ENCODE assay signal across 15 cellular contexts in the genomic region with DNA sequence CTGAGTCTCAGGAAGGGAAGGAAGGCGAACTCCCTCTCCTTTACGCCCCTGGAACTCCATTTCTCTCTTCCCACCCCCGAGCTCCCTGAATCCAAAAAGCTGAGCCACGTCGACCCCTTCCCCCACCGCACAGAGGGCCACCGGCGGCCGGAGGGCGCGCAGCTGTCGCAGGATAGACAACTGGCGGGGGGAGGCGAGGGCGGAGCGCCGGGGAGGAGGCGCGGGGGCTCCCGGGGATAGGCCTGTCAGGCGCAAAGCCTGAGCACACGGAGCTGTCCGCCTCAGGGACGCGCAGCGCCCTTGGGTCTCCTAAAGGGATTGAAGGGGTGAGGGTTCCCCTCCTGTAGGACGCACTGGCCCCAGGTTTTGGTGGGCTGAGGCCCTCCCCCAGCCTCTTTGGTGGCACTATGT. TPM values are rescaled to one million over a fixed set of nuclear protein-coding genes. Genes with fewer than 3 reads are reported as not detected.
A peak's percentile ranks its signal among the peaks of the same experiment; 100 is the strongest.
DNase-seq lines count a peak whose midpoint lies in the region; ATAC-seq and TF ChIP-seq lines count a peak whose summit lies in the region.
"Had no signal": no experiment of that assay in that cellular context is flagged by ENCODE, and none has a peak within 500 bp of the region (broad histone marks: within the 10 kb centered on the region; RNA-seq: fewer than 3 reads in every experiment).

No MANE protein-coding gene starts in this region.

- POLR2A ChIA-PET in naive thymus-derived CD4-positive, alpha-beta T cell (lab: Charles Lee), result no interaction called here

- peaks cover 3% of the 10 kb centered on the region for H3K9me3 Mint-ChIP-seq in progenitor cell of endocrine pancreas (ENCODE audit: low read depth)
- peaks cover 0 to 6% (median 0%) of the 10 kb centered on the region in 11 donors for H3K9me3 Mint-ChIP-seq in naive thymus-derived CD4-positive, alpha-beta T cell

- intact Hi-C loops in naive thymus-derived CD4-positive, alpha-beta T cell (cut with micrococcal nuclease), result no loop called here

- CTCF ChIA-PET in naive thymus-derived CD4-positive, alpha-beta T cell (lab: Charles Lee), result no interaction called here

- no peak for ATAC-seq in naive thymus-derived CD4-positive, alpha-beta T cell
- ATAC-seq: activated CD8-positive, alpha-beta memory T cell treated with anti-CD3 and anti-CD28 coated beads, Interleukin-2, amount 10 ng/mL, durations not matched to agents 7 days and 5 days had no signal

- no peaks in the 10 kb centered on the region for H3K79me2 ChIP-seq in MM.1S (ENCODE audit: low read length)

- no peak overlapping the region for H3K9ac ChIP-seq in MM.1S (ENCODE audit: low read length)
- H3K9ac ChIP-seq: GM23248 had no signal

- H3K27me3 Mint-ChIP-seq in progenitor cell of endocrine pancreas, result peaks cover 56% of the 10 kb centered on the region
- H3K27me3 Mint-ChIP-seq in naive thymus-derived CD4-positive, alpha-beta T cell, result peaks cover 36 to 82% (median 43%) of the 10 kb centered on the region in 5 donors

- no peaks in the 10 kb centered on the region for H3F3A ChIP-seq in MM.1S (ENCODE audit: insufficient read depth, low read length)

- in situ Hi-C loops in GM13977 (cut with MboI; ENCODE audit: low pct_unique_long_range_greater_than_20kb, low sequenced_read_pairs, unreplicated experiment), result no loop called here

- H3K9me3 ChIP-seq in SJCRH30 (replicated peaks) (no peaks in the 10 kb centered on the region), right atrium auricular region (no peaks in the 10 kb centered on the region), MM.1S (replicated peaks; ENCODE audit: insufficient read depth, low read length) (no peaks in the 10 kb centered on the region)
- H3K9me3 ChIP-seq in naive thymus-derived CD4-positive, alpha-beta T cell (ENCODE audit: control insufficient read depth in 2 of 3, low read length in 3 of 3), result no peaks in the 10 kb centered on the region

- peak overlapping the region; percentile 56 for H3K4me3 ChIP-seq in SJCRH30
- peak overlapping the region in 1 of 2 donors; percentile 14 for H3K4me3 ChIP-seq in right atrium auricular region
- no peak overlapping the region for H3K4me3 ChIP-seq in MM.1S (ENCODE audit: low read length)
- H3K4me3 ChIP-seq in naive thymus-derived CD4-positive, alpha-beta T cell (ENCODE audit: low read length), result no peak overlapping the region
- H3K4me3 ChIP-seq: GM23248 had no signal

- H3K4me2 ChIP-seq in MM.1S (ENCODE audit: low read depth, low read length), result no peak overlapping the region

- H3K27ac Mint-ChIP-seq in progenitor cell of endocrine pancreas, result no peak overlapping the region
- H3K27ac Mint-ChIP-seq in naive thymus-derived CD4-positive, alpha-beta T cell, result no peak overlapping the region
- H3K27ac Mint-ChIP-seq: activated CD8-positive, alpha-beta memory T cell treated with anti-CD3 and anti-CD28 coated beads, Interleukin-2, amount 10 ng/mL, durations not matched to agents 7 days and 5 days; activated naive CD8-positive, alpha-beta T cell treated with anti-CD3 and anti-CD28 coated beads for 36 hours had no signal

- DNase-seq in HuH-7.5 (ENCODE audit: low spot score) (peak; percentile 15), SJCRH30 (peak; percentile 91 to 92), right atrium auricular region (ENCODE audit: low spot score) (no peak), progenitor cell of endocrine pancreas (ENCODE audit: low spot score, unreplicated experiment) (no peak), GM13977 (ENCODE audit: low spot score) (no peak), MM.1S (no peak)
- no peak for DNase-seq in naive thymus-derived CD4-positive, alpha-beta T cell
- DNase-seq: activated CD8-positive, alpha-beta memory T cell treated with anti-CD3 and anti-CD28 coated beads, Interleukin-2, amount 10 ng/mL, durations not matched to agents 7 days and 5 days; activated naive CD8-positive, alpha-beta T cell treated with anti-CD3 and anti-CD28 coated beads for 36 hours; CD8-positive, alpha-beta memory T cell; GM23248; KBM-7; NCI-H226 had no signal

- H3K4me1 ChIP-seq in SJCRH30 (peaks cover 19% of the 10 kb centered on the region), right atrium auricular region (peaks cover 0 to 40% of the 10 kb centered on the region in 2 donors), MM.1S (ENCODE audit: low read length) (0 out of 2 replicates have a peak, but pooled peaks cover 4% of the 10 kb centered on the region)
- peaks cover 8 to 16% of the 10 kb centered on the region in 2 donors for H3K4me1 ChIP-seq in naive thymus-derived CD4-positive, alpha-beta T cell (ENCODE audit: control insufficient read depth in 2 of 2, insufficient read depth in 2 of 2, low read length in 2 of 2)

- H3K4me3 Mint-ChIP-seq in progenitor cell of endocrine pancreas (ENCODE audit: low read depth), result peak overlapping the region; percentile 56
- H3K4me3 Mint-ChIP-seq in naive thymus-derived CD4-positive, alpha-beta T cell, result no peak overlapping the region
- H3K4me3 Mint-ChIP-seq: activated CD8-positive, alpha-beta memory T cell treated with anti-CD3 and anti-CD28 coated beads, Interleukin-2, amount 10 ng/mL, durations not matched to agents 7 days and 5 days; activated naive CD8-positive, alpha-beta T cell treated with anti-CD3 and anti-CD28 coated beads for 36 hours had no signal

- no peaks in the 10 kb centered on the region for H4K20me1 ChIP-seq in MM.1S (ENCODE audit: insufficient read depth, low read length)

- H3K36me3 ChIP-seq in SJCRH30, result no peaks in the 10 kb centered on the region
- no peaks in the 10 kb centered on the region for H3K36me3 ChIP-seq in right atrium auricular region
- no peaks in the 10 kb centered on the region for H3K36me3 ChIP-seq in MM.1S (replicated peaks; ENCODE audit: insufficient read depth, low read length)
- no peaks in the 10 kb centered on the region for H3K36me3 ChIP-seq in naive thymus-derived CD4-positive, alpha-beta T cell (ENCODE audit: control insufficient read depth in 2 of 3, insufficient read depth in 3 of 3, low read length in 3 of 3)

- no peaks in the 10 kb centered on the region for H3K27me3 ChIP-seq in SJCRH30
- H3K27me3 ChIP-seq in right atrium auricular region, result peaks cover 23 to 35% of the 10 kb centered on the region in 2 donors
- 0 out of 2 replicates have a peak, but pooled peaks cover 12% of the 10 kb centered on the region for H3K27me3 ChIP-seq in MM.1S (replicated peaks; ENCODE audit: insufficient read depth, low read length)
- peaks cover 4 to 20% of the 10 kb centered on the region in 2 donors for H3K27me3 ChIP-seq in naive thymus-derived CD4-positive, alpha-beta T cell (ENCODE audit: control insufficient read depth in 2 of 2, insufficient read depth in 2 of 2, low read length in 2 of 2)

- peaks cover 2% of the 10 kb centered on the region for H3K4me1 Mint-ChIP-seq in progenitor cell of endocrine pancreas (ENCODE audit: low read depth)
- H3K4me1 Mint-ChIP-seq in naive thymus-derived CD4-positive, alpha-beta T cell, result peaks cover 10 to 29% (median 27%) of the 10 kb centered on the region in 7 donors

- H3K27ac ChIP-seq in SJCRH30 (peak overlapping the region; percentile 86), right atrium auricular region (peak overlapping the region; percentile 60 to 67), MM.1S (ENCODE audit: low read length) (no peak overlapping the region)
- no peak overlapping the region for H3K27ac ChIP-seq in naive thymus-derived CD4-positive, alpha-beta T cell (ENCODE audit: low read depth, low read length)
- H3K27ac ChIP-seq: GM23248 had no signal

- no peaks in the 10 kb centered on the region for H3K9me2 ChIP-seq in MM.1S (replicated peaks; ENCODE audit: insufficient read depth, low read length)

- H2AFZ ChIP-seq in MM.1S (ENCODE audit: low read length), result no peak overlapping the region
- H2AFZ ChIP-seq: GM23248 had no signal

- no peak for TF ChIP-seq CTCF in right atrium auricular region (IDR thresholded peaks at IDR 0.05)
- TF ChIP-seq CTCF in progenitor cell of endocrine pancreas (IDR thresholded peaks at IDR 0.05; ENCODE audit: unreplicated experiment), result no peak
- no peak for TF ChIP-seq CTCF in GM13977 (IDR thresholded peaks at IDR 0.05; ENCODE audit: extremely low read depth, insufficient read depth, missing control alignments)
- TF ChIP-seq CTCF in MM.1S (IDR thresholded peaks at IDR 0.05; ENCODE audit: low read length), result no peak

- H3K36me3 Mint-ChIP-seq in progenitor cell of endocrine pancreas (ENCODE audit: insufficient read depth), result peaks cover 2% of the 10 kb centered on the region
- H3K36me3 Mint-ChIP-seq in naive thymus-derived CD4-positive, alpha-beta T cell, result peaks cover under 1 to 14% (median 5%) of the 10 kb centered on the region in 5 donors

RNA-seq across cellular contexts. Expression of gene ACTA1, which starts 0.8 kb away (rescaled TPM):
- 0.15 and 0.93 TPM in 2 replicates for total RNA-seq in SJCRH30 (2014; rRNA removed; shearing (Covaris generic))
- total RNA-seq in right atrium auricular region, result 1,000 to 10,000 TPM in 1 of 2 donors, 100 to 1,000 TPM in 1; 422 to 3,527 TPM
- 1.8 and 2.5 TPM in 2 replicates for total RNA-seq in progenitor cell of endocrine pancreas
- not detected for total RNA-seq in naive thymus-derived CD4-positive, alpha-beta T cell
- not detected for polyA plus RNA-seq in naive thymus-derived CD4-positive, alpha-beta T cell
- total RNA-seq: activated CD8-positive, alpha-beta memory T cell treated with anti-CD3 and anti-CD28 coated beads, Interleukin-2, amount 10 ng/mL, durations not matched to agents 7 days and 5 days; activated naive CD8-positive, alpha-beta T cell treated with anti-CD3 and anti-CD28 coated beads for 36 hours; CD8-positive, alpha-beta memory T cell; fibroblast of villous mesenchyme; lung microvascular endothelial cell had no signal
- polyA plus RNA-seq: CD8-positive, alpha-beta memory T cell; GM23248 had no signal

Comparison
In these comparisons a context has a peak if more than half of its experiments do, and no peak if none do; other contexts are left out.
1. DNase-seq: peak in HuH-7.5 (single experiment) and SJCRH30 (2 of 2); none in right atrium auricular region (single experiment), progenitor cell of endocrine pancreas (single experiment), GM13977 (single experiment), MM.1S (single experiment) and naive thymus-derived CD4-positive, alpha-beta T cell (0 of 9).
2. H3K27ac ChIP-seq: peak in SJCRH30 (single experiment) and right atrium auricular region (2 of 2); none in MM.1S (single experiment) and naive thymus-derived CD4-positive, alpha-beta T cell (single experiment).
3. RNA of gene ACTA1, which starts 0.8 kb away (total RNA-seq): 422 to 3,527 TPM in right atrium auricular region; 1.8 to 2.5 TPM in progenitor cell of endocrine pancreas, 0.15 to 0.93 TPM in SJCRH30 and not detected in naive thymus-derived CD4-positive, alpha-beta T cell; every median in the first group is over 100 times any median in the second.